1 cellular context compared by ENCODE assay signal in genomic region chr14:99945732-99946651, GRCh38.
TF ChIP-seq lines count a peak whose summit lies in the region.

No MANE protein-coding gene starts in this region.

TF ChIP-seq in IMR-90, 13 proteins besides CTCF, POLR2A, EP300 and RAD21:
- TF ChIP-seq MAFK (IDR thresholded peaks at IDR 0.05; ENCODE audit: low read depth, low read length) = no peak
- no peak for TF ChIP-seq FOS (IDR thresholded peaks at IDR 0.05; ENCODE audit: low read depth, low read length)
- TF ChIP-seq RCOR1 (IDR thresholded peaks at IDR 0.05; ENCODE audit: insufficient replicate concordance, low read length) = no peak
- no peak for TF ChIP-seq BHLHE40 (IDR thresholded peaks at IDR 0.05; ENCODE audit: low read depth, low read length)
- no peak for TF ChIP-seq SMC3 (IDR thresholded peaks at IDR 0.05; ENCODE audit: low read depth, low read length)
- no peak for TF ChIP-seq RFX5 (IDR thresholded peaks at IDR 0.05; ENCODE audit: low read depth, low read length)
- TF ChIP-seq, protein P1, sequence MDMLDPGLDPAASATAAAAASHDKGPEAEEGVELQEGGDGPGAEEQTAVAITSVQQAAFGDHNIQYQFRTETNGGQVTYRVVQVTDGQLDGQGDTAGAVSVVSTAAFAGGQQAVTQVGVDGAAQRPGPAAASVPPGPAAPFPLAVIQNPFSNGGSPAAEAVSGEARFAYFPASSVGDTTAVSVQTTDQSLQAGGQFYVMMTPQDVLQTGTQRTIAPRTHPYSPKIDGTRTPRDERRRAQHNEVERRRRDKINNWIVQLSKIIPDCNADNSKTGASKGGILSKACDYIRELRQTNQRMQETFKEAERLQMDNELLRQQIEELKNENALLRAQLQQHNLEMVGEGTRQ (IDR thresholded peaks at IDR 0.05; ENCODE audit: low read depth, low read length) = no peak
- TF ChIP-seq NFE2L2 (IDR thresholded peaks at IDR 0.05; ENCODE audit: low read depth, low read length) = no peak
- TF ChIP-seq ELK1 (IDR thresholded peaks at IDR 0.05; ENCODE audit: borderline replicate concordance, low read depth, low read length) = no peak
- no peak for TF ChIP-seq MXI1 (IDR thresholded peaks at IDR 0.05; ENCODE audit: borderline replicate concordance, low read depth, low read length)
- TF ChIP-seq CHD1 (IDR thresholded peaks at IDR 0.05; ENCODE audit: low read depth, low read length) = no peak
